Comparison of ENCODE assay signal across 8 cellular contexts in the genomic region with DNA sequence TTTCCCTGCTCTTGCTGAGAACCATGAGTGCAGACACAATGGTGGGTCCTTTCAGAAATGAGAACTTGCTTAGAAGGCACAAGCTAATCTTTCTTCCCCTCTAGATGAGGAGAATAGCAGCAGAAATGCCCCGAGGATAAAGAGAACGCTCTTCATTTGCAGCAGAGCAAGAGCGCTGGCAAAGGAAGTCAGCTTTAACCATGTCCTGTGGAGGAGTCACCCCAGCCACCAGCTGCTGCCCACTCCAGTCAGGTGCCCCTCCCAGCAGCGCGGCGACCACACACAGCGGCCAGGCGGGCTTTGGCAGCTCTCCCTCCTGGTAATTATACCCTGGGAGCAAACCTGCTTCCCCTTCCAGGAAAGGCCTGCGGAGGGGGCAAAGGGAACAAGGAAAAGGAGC. TPM values are rescaled to one million over a fixed set of nuclear protein-coding genes. Genes with fewer than 3 reads are reported as not detected.
A peak's percentile ranks its signal among the peaks of the same experiment; 100 is the strongest.
DNase-seq lines count a peak whose midpoint lies in the region; ATAC-seq and TF ChIP-seq lines count a peak whose summit lies in the region.

No MANE protein-coding gene starts in this region.

- H4K20me1 ChIP-seq in PC-3 (ENCODE audit: low read length) = no peaks in the 10 kb centered on the region

- H3K4me3 Mint-ChIP-seq in activated CD4-positive, alpha-beta T cell treated with anti-CD3 and anti-CD28 coated beads, Interleukin-2, amount 10 ng/mL, durations not matched to agents 7 days and 5 days = no peak overlapping the region
- no peak overlapping the region for H3K4me3 Mint-ChIP-seq in central memory CD8-positive, alpha-beta T cell

- POLR2A ChIA-PET in activated CD4-positive, alpha-beta T cell treated with anti-CD3 and anti-CD28 coated beads, Interleukin-2, amount 10 ng/mL, durations not matched to agents 7 days and 5 days (lab: Charles Lee) = no interaction called here
- POLR2A ChIA-PET in PC-3 (lab: Charles Lee; ENCODE audit: unreplicated experiment) = no interaction called here

- no peaks in the 10 kb centered on the region for H3K9me3 ChIP-seq in psoas muscle
- no peaks in the 10 kb centered on the region for H3K9me3 ChIP-seq in PC-3 (ENCODE audit: low read length)

- peak overlapping the region; percentile 78 for H3K27ac Mint-ChIP-seq in activated CD4-positive, alpha-beta T cell treated with anti-CD3 and anti-CD28 coated beads, Interleukin-2, amount 10 ng/mL, durations not matched to agents 7 days and 5 days
- peak overlapping the region; percentile 87 for H3K27ac Mint-ChIP-seq in central memory CD8-positive, alpha-beta T cell (ENCODE audit: low read depth)

- H3K36me3 Mint-ChIP-seq in activated CD4-positive, alpha-beta T cell treated with anti-CD3 and anti-CD28 coated beads, Interleukin-2, amount 10 ng/mL, durations not matched to agents 7 days and 5 days (ENCODE audit: low read depth) = peaks cover 38% of the 10 kb centered on the region
- H3K36me3 Mint-ChIP-seq in central memory CD8-positive, alpha-beta T cell (ENCODE audit: insufficient read depth) = peaks cover 36% of the 10 kb centered on the region

- CTCF ChIA-PET in activated CD4-positive, alpha-beta T cell treated with anti-CD3 and anti-CD28 coated beads, Interleukin-2, amount 10 ng/mL, durations not matched to agents 7 days and 5 days (lab: Charles Lee) = interaction anchor here (1.3 kb wide), 1 partner anchor 70 kb away, joined by 3 read pairs; no protein-coding TSS in a partner anchor
- CTCF ChIA-PET in PC-3 (lab: Charles Lee) = no interaction called here

- TF ChIP-seq CTCF in psoas muscle (IDR thresholded peaks at IDR 0.05) (no peak), PC-3 (conservative IDR thresholded peaks at IDR 0.05; ENCODE audit: low read depth, low read length) (no peak)

- H2AFZ ChIP-seq in PC-3 (ENCODE audit: low read length) = no peak overlapping the region

- no peaks in the 10 kb centered on the region for H3K27me3 Mint-ChIP-seq in activated CD4-positive, alpha-beta T cell treated with anti-CD3 and anti-CD28 coated beads, Interleukin-2, amount 10 ng/mL, durations not matched to agents 7 days and 5 days
- H3K27me3 Mint-ChIP-seq in central memory CD8-positive, alpha-beta T cell = no peaks in the 10 kb centered on the region

- H3K4me1 ChIP-seq in psoas muscle (peaks cover 62% of the 10 kb centered on the region), PC-3 (ENCODE audit: insufficient read depth, low read length) (no peaks in the 10 kb centered on the region)

- peak overlapping the region; percentile 68 for H3K27ac ChIP-seq in psoas muscle
- H3K27ac ChIP-seq in PC-3 (ENCODE audit: low read length) = no peak overlapping the region

- no peaks in the 10 kb centered on the region for H3K79me2 ChIP-seq in PC-3 (ENCODE audit: low read length)

- no peaks in the 10 kb centered on the region for H3F3A ChIP-seq in PC-3 (ENCODE audit: low read length, unreplicated experiment)

- H3K9me2 ChIP-seq in PC-3 (replicated peaks; ENCODE audit: low read length) = no peaks in the 10 kb centered on the region

- no peak for DNase-seq in activated CD4-positive, alpha-beta T cell treated with anti-CD3 and anti-CD28 coated beads, Interleukin-2, amount 10 ng/mL, durations not matched to agents 7 days and 5 days
- no peak for DNase-seq in activated CD4-positive, alpha-beta T cell treated with anti-CD3 and anti-CD28 coated beads, Interleukin-2, amount 50 U/mL, for 1 hour
- DNase-seq in NCI-H1105 treated with DMSO at 0.1 percent for 48 hours (lab: John Stamatoyannopoulos, UW) = peak; percentile 92
- DNase-seq in central memory CD8-positive, alpha-beta T cell (ENCODE audit: low spot score in 2 of 2) = no peak
- DNase-seq in psoas muscle = peak; percentile 41 to 82
- DNase-seq in PC-3 = no peak
- DNase-seq in kidney tubule cell (ENCODE audit: low spot score) = no peak

- BruUV-seq in PC-3 (replicated peaks; lab: Mats Ljungman, UMichigan) = no TSS peak

- H3K36me3 ChIP-seq in psoas muscle (ENCODE audit: insufficient read depth in 1 of 2, low read depth in 1 of 2) (peaks cover 0 to 34% of the 10 kb centered on the region in 2 donors), PC-3 (ENCODE audit: low read depth, low read length) (peaks cover 16% of the 10 kb centered on the region; the same call in 1 of the 2 replicates)

- no peaks in the 10 kb centered on the region for H3K27me3 ChIP-seq in psoas muscle (ENCODE audit: insufficient read depth in 3 of 3, low read length in 2 of 3)
- no peaks in the 10 kb centered on the region for H3K27me3 ChIP-seq in PC-3 (ENCODE audit: low read length)

- H3K9ac ChIP-seq in PC-3 (ENCODE audit: low read length) = no peak overlapping the region

- H3K4me3 ChIP-seq in psoas muscle (no peak overlapping the region), PC-3 (ENCODE audit: low read length) (no peak overlapping the region)

- intact Hi-C loops in psoas muscle (cut with DNase I) = loop anchor here in 1 of 2 donors (5.0 kb wide), 1 partner anchor 237 kb away; no protein-coding TSS in a partner anchor
- intact Hi-C loops in PC-3 (cut with micrococcal nuclease) = no loop called here

- no peak overlapping the region for H3K4me2 ChIP-seq in PC-3 (ENCODE audit: low read length)

- H3K9me3 Mint-ChIP-seq in activated CD4-positive, alpha-beta T cell treated with anti-CD3 and anti-CD28 coated beads, Interleukin-2, amount 10 ng/mL, durations not matched to agents 7 days and 5 days = no peaks in the 10 kb centered on the region
- no peaks in the 10 kb centered on the region for H3K9me3 Mint-ChIP-seq in central memory CD8-positive, alpha-beta T cell

- H3K4me1 Mint-ChIP-seq in activated CD4-positive, alpha-beta T cell treated with anti-CD3 and anti-CD28 coated beads, Interleukin-2, amount 10 ng/mL, durations not matched to agents 7 days and 5 days = peaks cover 47% of the 10 kb centered on the region
- H3K4me1 Mint-ChIP-seq in central memory CD8-positive, alpha-beta T cell = peaks cover 29% of the 10 kb centered on the region

- ATAC-seq in central memory CD8-positive, alpha-beta T cell (replicated peaks; ENCODE audit: extremely low read depth, poor library complexity, severe bottlenecking) = no peak
- ATAC-seq in psoas muscle (peak; percentile 52 to 73 (median 58)), HG02759 (IDR thresholded peaks at IDR 0.05; ENCODE audit: unreplicated experiment) (no peak), PC-3 (no peak)

- WGBS in psoas muscle, 3 donors = 10 to 19% (median 13%) methylated on average over 9 of the region's 9 CpGs

RNA-seq across cellular contexts. Expression of gene EMILIN3, which starts 42.4 kb away (rescaled TPM):
- total RNA-seq in activated CD4-positive, alpha-beta T cell treated with anti-CD3 and anti-CD28 coated beads, Interleukin-2, amount 10 ng/mL, durations not matched to agents 7 days and 5 days = not detected
- total RNA-seq in psoas muscle (1 to 10 TPM in 1 of 4 donors, under 1 TPM in 2, not detected in 1; 0.12 to 1.1 (median 0.23) TPM), PC-3 (2014; rRNA removed) (not detected in 2 replicates)
- 1 to 10 TPM in 1 of 3 donors, under 1 TPM in 2; 0.15 to 1.5 (median 0.70) TPM for polyA plus RNA-seq in psoas muscle

Comparison
In these comparisons a context has a peak if more than half of its experiments do, and no peak if none do; other contexts are left out.
1. DNase-seq: peak in NCI-H1105 treated with DMSO at 0.1 percent for 48 hours (single experiment) and psoas muscle (2 of 2); none in activated CD4-positive, alpha-beta T cell treated with anti-CD3 and anti-CD28 coated beads, Interleukin-2, amount 10 ng/mL, durations not matched to agents 7 days and 5 days (single experiment), activated CD4-positive, alpha-beta T cell treated with anti-CD3 and anti-CD28 coated beads, Interleukin-2, amount 50 U/mL, for 1 hour (single experiment), central memory CD8-positive, alpha-beta T cell (0 of 2), PC-3 (single experiment) and kidney tubule cell (single experiment).
2. ATAC-seq: peak in psoas muscle (4 of 4); none in central memory CD8-positive, alpha-beta T cell (single experiment), HG02759 (single experiment) and PC-3 (single experiment).